In genomic region chr14:21556378-21557083, GRCh38 we compare ENCODE assay signal across 17 cellular contexts. TPM values are rescaled to one million over a fixed set of nuclear protein-coding genes. Genes with fewer than 3 reads are reported as not detected.
DNase-seq lines count a peak whose midpoint lies in the region; ATAC-seq and TF ChIP-seq lines count a peak whose summit lies in the region.
"Had no signal": no experiment of that assay in that cellular context is flagged by ENCODE, and none has a peak within 500 bp of the region (broad histone marks: within the 10 kb centered on the region; RNA-seq: fewer than 3 reads in every experiment).

No MANE protein-coding gene starts in this region.

- CTCF ChIA-PET in activated CD8-positive, alpha-beta T cell treated with anti-CD3 and anti-CD28 coated beads, Interleukin-2, amount 10 ng/mL, durations not matched to agents 7 days and 5 days (lab: Charles Lee), result interaction anchor here (0.6 to 6.8 kb wide), 15 partner anchors 29 to 281 kb away, joined by 3 to 86 read pairs (median 4); partner anchors contain the start of genes METTL3, RAB2B, SALL2 and TOX4

- no peak overlapping the region for H3K4me3 ChIP-seq in DND-41 (ENCODE audit: low read depth in 1 of 2, low read length in 2 of 2)
- H3K4me3 ChIP-seq in iPS DF 6.9 (ENCODE audit: low read length), result no peak overlapping the region
- H3K4me3 ChIP-seq in mucosa of descending colon, result no peak overlapping the region
- H3K4me3 ChIP-seq: MG63 had no signal

- H3K27ac Mint-ChIP-seq in progenitor cell of endocrine pancreas, result peak overlapping the region; percentile 94
- no peak overlapping the region for H3K27ac Mint-ChIP-seq in activated CD8-positive, alpha-beta T cell treated with anti-CD3 and anti-CD28 coated beads, Interleukin-2, amount 10 ng/mL, durations not matched to agents 7 days and 5 days

- ATAC-seq in DND-41 (ENCODE audit: insufficient read depth, low read depth) (0 out of 3 replicates have a peak, but pooled peaks have one; percentile 8), mucosa of descending colon (no peak)
- no peak for ATAC-seq in activated CD8-positive, alpha-beta T cell treated with anti-CD3 and anti-CD28 coated beads, Interleukin-2, amount 10 ng/mL, durations not matched to agents 7 days and 5 days
- ATAC-seq: activated CD4-positive, CD25-positive, alpha-beta regulatory T cell treated with anti-CD3 and anti-CD28 coated beads, Interleukin-2, amount 50 U/mL, for 24 hours had no signal

- H3K27me3 Mint-ChIP-seq in progenitor cell of endocrine pancreas, result no peaks in the 10 kb centered on the region
- H3K27me3 Mint-ChIP-seq in activated CD8-positive, alpha-beta T cell treated with anti-CD3 and anti-CD28 coated beads, Interleukin-2, amount 10 ng/mL, durations not matched to agents 7 days and 5 days (ENCODE audit: low read depth), result no peaks in the 10 kb centered on the region
- H3K27me3 Mint-ChIP-seq: activated CD8-positive, alpha-beta memory T cell treated with anti-CD3 and anti-CD28 coated beads, Interleukin-2, amount 10 ng/mL, durations not matched to agents 7 days and 5 days; CD4-positive, alpha-beta memory T cell; memory B cell; stimulated activated naive CD8-positive, alpha-beta T cell treated with anti-CD3 and anti-CD28 coated beads, Interleukin-15, amount 100 ng/mL, for 72 hours had no signal

- H3K9ac ChIP-seq in DND-41 (ENCODE audit: low read depth, low read length), result no peak overlapping the region

- DNase-seq in DND-41, result no peak
- no peak for DNase-seq in iPS DF 6.9 (ENCODE audit: low read depth, low spot score)
- DNase-seq in progenitor cell of endocrine pancreas (ENCODE audit: low spot score, unreplicated experiment), result no peak
- no peak for DNase-seq in activated CD8-positive, alpha-beta T cell treated with anti-CD3 and anti-CD28 coated beads, Interleukin-2, amount 10 ng/mL, durations not matched to agents 7 days and 5 days
- no peak for DNase-seq in mucosa of descending colon
- DNase-seq in anterior cingulate cortex (lab: John Stamatoyannopoulos, UW), result no peak
- no peak for DNase-seq in midbrain (lab: John Stamatoyannopoulos, UW)
- DNase-seq: activated CD8-positive, alpha-beta memory T cell treated with anti-CD3 and anti-CD28 coated beads, Interleukin-2, amount 10 ng/mL, durations not matched to agents 7 days and 5 days; activated naive CD4-positive, alpha-beta T cell treated with Interleukin-2 at 50 U/mL for 16 hours; CD4-positive, alpha-beta memory T cell; spleen; stimulated activated naive CD8-positive, alpha-beta T cell treated with anti-CD3 and anti-CD28 coated beads, Interleukin-15, amount 100 ng/mL, for 72 hours had no signal

- H3K36me3 Mint-ChIP-seq in progenitor cell of endocrine pancreas (ENCODE audit: insufficient read depth), result no peaks in the 10 kb centered on the region
- H3K36me3 Mint-ChIP-seq in activated CD8-positive, alpha-beta T cell treated with anti-CD3 and anti-CD28 coated beads, Interleukin-2, amount 10 ng/mL, durations not matched to agents 7 days and 5 days (ENCODE audit: low read depth), result no peaks in the 10 kb centered on the region
- H3K36me3 Mint-ChIP-seq: activated CD8-positive, alpha-beta memory T cell treated with anti-CD3 and anti-CD28 coated beads, Interleukin-2, amount 10 ng/mL, durations not matched to agents 7 days and 5 days; CD4-positive, alpha-beta memory T cell; memory B cell had no signal

- H3K4me1 ChIP-seq in DND-41 (ENCODE audit: insufficient read depth, low read length) (peaks cover 7% of the 10 kb centered on the region), iPS DF 6.9 (ENCODE audit: control insufficient read depth, insufficient read depth, low read length) (peaks cover 3% of the 10 kb centered on the region; the same call in 1 of the 2 replicates), mucosa of descending colon (ENCODE audit: low read depth) (peaks cover 4% of the 10 kb centered on the region)

- H3K4me1 Mint-ChIP-seq in progenitor cell of endocrine pancreas (ENCODE audit: low read depth), result peaks cover 18% of the 10 kb centered on the region
- peaks cover 6% of the 10 kb centered on the region for H3K4me1 Mint-ChIP-seq in activated CD8-positive, alpha-beta T cell treated with anti-CD3 and anti-CD28 coated beads, Interleukin-2, amount 10 ng/mL, durations not matched to agents 7 days and 5 days (ENCODE audit: low read depth)

- no peak overlapping the region for H3K4me3 Mint-ChIP-seq in progenitor cell of endocrine pancreas (ENCODE audit: low read depth)
- no peak overlapping the region for H3K4me3 Mint-ChIP-seq in activated CD8-positive, alpha-beta T cell treated with anti-CD3 and anti-CD28 coated beads, Interleukin-2, amount 10 ng/mL, durations not matched to agents 7 days and 5 days

- H3K36me3 ChIP-seq in DND-41 (ENCODE audit: insufficient read depth, low read length) (no peaks in the 10 kb centered on the region), iPS DF 6.9 (ENCODE audit: control insufficient read depth, insufficient read depth, low read length) (no peaks in the 10 kb centered on the region), mucosa of descending colon (ENCODE audit: low read depth) (no peaks in the 10 kb centered on the region)
- H3K36me3 ChIP-seq: MG63, spleen had no signal

- no peak overlapping the region for H3K4me2 ChIP-seq in DND-41 (ENCODE audit: insufficient read depth, low read length)

- H3K27me3 ChIP-seq in DND-41 (ENCODE audit: insufficient read depth, low read length, poor library complexity) (no peaks in the 10 kb centered on the region), iPS DF 6.9 (ENCODE audit: control insufficient read depth, insufficient read depth, low read length) (no peaks in the 10 kb centered on the region)
- H3K27me3 ChIP-seq: MG63, spleen had no signal

- H3K79me2 ChIP-seq in DND-41 (ENCODE audit: insufficient read depth, low read length), result no peaks in the 10 kb centered on the region

- no peaks in the 10 kb centered on the region for H3K9me3 Mint-ChIP-seq in progenitor cell of endocrine pancreas (ENCODE audit: low read depth)
- no peaks in the 10 kb centered on the region for H3K9me3 Mint-ChIP-seq in activated CD8-positive, alpha-beta T cell treated with anti-CD3 and anti-CD28 coated beads, Interleukin-2, amount 10 ng/mL, durations not matched to agents 7 days and 5 days (ENCODE audit: insufficient read depth)
- H3K9me3 Mint-ChIP-seq: CD4-positive, alpha-beta memory T cell; memory B cell; stimulated activated naive CD8-positive, alpha-beta T cell treated with anti-CD3 and anti-CD28 coated beads, Interleukin-15, amount 100 ng/mL, for 72 hours had no signal

- H4K20me1 ChIP-seq in DND-41 (ENCODE audit: insufficient read depth, low read length), result no peaks in the 10 kb centered on the region

- H3K9me3 ChIP-seq in DND-41 (ENCODE audit: insufficient read depth, low read length, severe bottlenecking), result no peaks in the 10 kb centered on the region
- H3K9me3 ChIP-seq in iPS DF 6.9 (ENCODE audit: control insufficient read depth, insufficient read depth, low read length), result no peaks in the 10 kb centered on the region
- no peaks in the 10 kb centered on the region for H3K9me3 ChIP-seq in mucosa of descending colon
- H3K9me3 ChIP-seq: MG63, spleen had no signal

- no CpG with 5 or more reads among the region's 5 CpGs for WGBS in iPS DF 6.9 (ENCODE audit: insufficient coverage, insufficient read length)

- H3K27ac ChIP-seq in DND-41 (ENCODE audit: low read length) (no peak overlapping the region), VCaP (peak overlapping the region; percentile 78), iPS DF 6.9 (ENCODE audit: low read length) (peak overlapping the region; percentile 96)

- intact Hi-C loops in mucosa of descending colon (cut with DNase I, micrococcal nuclease), result loop anchor here in 1 of 2 donors (10.0 kb wide), 1 partner anchor 62 kb away; no protein-coding TSS in a partner anchor

- no peak for TF ChIP-seq CTCF in DND-41 (IDR thresholded peaks at IDR 0.05; ENCODE audit: borderline replicate concordance, extremely low read depth, low read length, poor library complexity, severe bottlenecking)
- TF ChIP-seq CTCF in VCaP (conservative IDR thresholded peaks at IDR 0.05), result no peak
- no peak for TF ChIP-seq CTCF in progenitor cell of endocrine pancreas (IDR thresholded peaks at IDR 0.05; ENCODE audit: unreplicated experiment)
- no peak for TF ChIP-seq CTCF in mucosa of descending colon (IDR thresholded peaks at IDR 0.05)

- POLR2A ChIA-PET in activated CD8-positive, alpha-beta T cell treated with anti-CD3 and anti-CD28 coated beads, Interleukin-2, amount 10 ng/mL, durations not matched to agents 7 days and 5 days (lab: Charles Lee), result interaction anchor here (1.9 kb wide), 1 partner anchor 58 kb away, joined by 9 read pairs; no protein-coding TSS in a partner anchor

- H2AFZ ChIP-seq in DND-41 (ENCODE audit: low read depth, low read length), result 0 out of 2 replicates have a peak overlapping the region, but pooled peaks have one; percentile 58

RNA-seq across cellular contexts. Expression of gene OR10G3, which starts 23.3 kb away (rescaled TPM):
- total RNA-seq in progenitor cell of endocrine pancreas (not detected in 2 replicates), mucosa of descending colon (not detected)
- not detected for total RNA-seq in activated CD8-positive, alpha-beta T cell treated with anti-CD3 and anti-CD28 coated beads, Interleukin-2, amount 10 ng/mL, durations not matched to agents 7 days and 5 days
- total RNA-seq: activated CD8-positive, alpha-beta memory T cell treated with anti-CD3 and anti-CD28 coated beads, Interleukin-2, amount 10 ng/mL, durations not matched to agents 7 days and 5 days; CD4-positive, alpha-beta memory T cell; omental fat pad; spleen had no signal

RNA-seq across cellular contexts. Expression of gene SALL2, which starts 30.4 kb away (rescaled TPM):
- total RNA-seq in progenitor cell of endocrine pancreas, result 83.5 and 89.2 TPM in 2 replicates
- 1 to 10 TPM; 1.9 to 2.0 TPM for total RNA-seq in activated CD8-positive, alpha-beta T cell treated with anti-CD3 and anti-CD28 coated beads, Interleukin-2, amount 10 ng/mL, durations not matched to agents 7 days and 5 days
- 10 to 100 TPM in 1 of 3 donors, 1 to 10 TPM in 2; 1.0 to 25.6 (median 1.2) TPM for total RNA-seq in mucosa of descending colon

RNA-seq across cellular contexts. Expression of gene METTL3, which starts 45.4 kb away (rescaled TPM):
- 82.6 and 82.7 TPM in 2 replicates for total RNA-seq in progenitor cell of endocrine pancreas
- total RNA-seq in activated CD8-positive, alpha-beta T cell treated with anti-CD3 and anti-CD28 coated beads, Interleukin-2, amount 10 ng/mL, durations not matched to agents 7 days and 5 days, result 10 to 100 TPM; 68.3 to 70.8 TPM
- 10 to 100 TPM; 33.8 to 43.6 (median 34.6) TPM for total RNA-seq in mucosa of descending colon
